ENCODE assay signal across 10 cellular contexts in the genomic region with DNA sequence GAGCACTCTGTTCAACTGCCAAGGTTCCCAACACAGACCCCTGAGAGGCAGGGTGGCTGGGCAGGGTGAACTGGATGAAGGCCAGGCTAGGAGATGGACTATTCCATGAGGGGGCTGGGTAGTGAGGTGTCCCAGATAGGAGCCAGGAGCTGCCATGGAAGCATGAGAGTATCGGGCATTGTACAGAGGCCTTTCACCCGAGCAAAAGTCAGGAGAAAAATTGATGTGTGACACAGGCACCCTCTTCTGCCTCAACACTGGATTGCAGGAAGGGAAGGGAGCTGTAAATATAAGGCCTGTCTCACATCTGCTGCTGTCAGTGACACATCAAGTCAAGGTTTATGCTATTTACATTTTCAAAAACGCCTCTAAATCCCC.
DNase-seq lines count a peak whose midpoint lies in the region; ATAC-seq and TF ChIP-seq lines count a peak whose summit lies in the region.
"Had no signal": no experiment of that assay in that cellular context is flagged by ENCODE, and none has a peak within 500 bp of the region (broad histone marks: within the 10 kb centered on the region; RNA-seq: fewer than 3 reads in every experiment).

No MANE protein-coding gene starts in this region.

- whole genome bisulfite sequencing in liver: 46% methylated on average over 3 of the region's 3 CpGs

- H3K4me3 Mint-ChIP-seq in activated CD8-positive, alpha-beta memory T cell treated with anti-CD3 and anti-CD28 coated beads, Interleukin-2, amount 10 ng/mL, durations not matched to agents 7 days and 5 days: no peak overlapping the region
- no peak overlapping the region for H3K4me3 Mint-ChIP-seq in chondrocyte (ENCODE audit: unreplicated experiment)
- no peak overlapping the region for H3K4me3 Mint-ChIP-seq in stimulated activated naive B cell treated with anti-CD40 and anti-IgM and Interleukin-4, amounts not matched to agents 10 μg/mL and 1 μg/mL and 100 μg/mL, for 72 hours
- H3K4me3 Mint-ChIP-seq: naive B cell had no signal

- DNase-seq in activated CD8-positive, alpha-beta memory T cell treated with anti-CD3 and anti-CD28 coated beads, Interleukin-2, amount 10 ng/mL, durations not matched to agents 7 days and 5 days: no peak
- no peak for DNase-seq in activated CD8-positive, alpha-beta memory T cell treated with anti-CD3 and anti-CD28 coated beads for 24 hours
- DNase-seq in chondrocyte (ENCODE audit: low spot score): no peak
- no peak for DNase-seq in vagina (ENCODE audit: extremely low spot score in 2 of 2)
- DNase-seq in inferior parietal cortex (ENCODE audit: extremely low spot score): no peak
- DNase-seq in stimulated activated naive B cell treated with anti-CD40 and anti-IgM and Interleukin-4, amounts not matched to agents 10 μg/mL and 1 μg/mL and 100 μg/mL, for 72 hours: no peak

- no peaks in the 10 kb centered on the region for H3K4me1 Mint-ChIP-seq in activated CD8-positive, alpha-beta memory T cell treated with anti-CD3 and anti-CD28 coated beads, Interleukin-2, amount 10 ng/mL, durations not matched to agents 7 days and 5 days
- H3K4me1 Mint-ChIP-seq in chondrocyte (ENCODE audit: low read depth): peaks cover 51% of the 10 kb centered on the region
- H3K4me1 Mint-ChIP-seq in stimulated activated naive B cell treated with anti-CD40 and anti-IgM and Interleukin-4, amounts not matched to agents 10 μg/mL and 1 μg/mL and 100 μg/mL, for 72 hours: peaks cover 20 to 26% of the 10 kb centered on the region in 2 donors

- no peaks in the 10 kb centered on the region for H3K27me3 ChIP-seq in liver (ENCODE audit: control insufficient read depth in 4 of 4, insufficient read depth in 4 of 4, low read length in 3 of 4)
- H3K27me3 ChIP-seq in vagina: no peaks in the 10 kb centered on the region
- H3K27me3 ChIP-seq: BLaER1 treated with 17β-estradiol and CSF1 and Interleukin-3, amounts not matched to agents 10 nM and 100 nM had no signal

- peak; percentile 66 to 67 for TF ChIP-seq RAD21 in liver (IDR thresholded peaks at IDR 0.05)

- no peak overlapping the region for H3K9ac ChIP-seq in liver (ENCODE audit: low read depth in 1 of 2, low read length in 2 of 2)

- no peak for TF ChIP-seq POLR2A in vagina (IDR thresholded peaks at IDR 0.05)

- peaks cover 20% of the 10 kb centered on the region for H3K36me3 Mint-ChIP-seq in activated CD8-positive, alpha-beta memory T cell treated with anti-CD3 and anti-CD28 coated beads, Interleukin-2, amount 10 ng/mL, durations not matched to agents 7 days and 5 days
- peaks cover 14% of the 10 kb centered on the region for H3K36me3 Mint-ChIP-seq in chondrocyte (ENCODE audit: low read depth)
- peaks cover 38 to 59% of the 10 kb centered on the region in 2 donors for H3K36me3 Mint-ChIP-seq in stimulated activated naive B cell treated with anti-CD40 and anti-IgM and Interleukin-4, amounts not matched to agents 10 μg/mL and 1 μg/mL and 100 μg/mL, for 72 hours

- no peak for TF ChIP-seq CTCF in chondrocyte (IDR thresholded peaks at IDR 0.05)
- TF ChIP-seq CTCF in liver (IDR thresholded peaks at IDR 0.05; ENCODE audit: low read depth, low read length, missing input control): peak; percentile 37
- TF ChIP-seq CTCF in vagina (IDR thresholded peaks at IDR 0.05): peak in 1 of 3 experiments; percentile 25

- H3K9me3 ChIP-seq in liver (ENCODE audit: control insufficient read depth in 4 of 4, low read length in 3 of 4) (no peaks in the 10 kb centered on the region), vagina (no peaks in the 10 kb centered on the region)
- H3K9me3 ChIP-seq: BLaER1 treated with 17β-estradiol and CSF1 and Interleukin-3, amounts not matched to agents 10 nM and 100 nM had no signal

- H3K4me1 ChIP-seq in liver (ENCODE audit: control insufficient read depth in 4 of 4, insufficient read depth in 4 of 4, low read length in 3 of 4) (peaks cover 0 to 13% (median 11%) of the 10 kb centered on the region in 4 donors), vagina (peaks cover 45% of the 10 kb centered on the region)

- H3K4me3 ChIP-seq in liver (ENCODE audit: low read depth in 1 of 3, low read length in 3 of 3): no peak overlapping the region
- no peak overlapping the region for H3K4me3 ChIP-seq in vagina
- H3K4me3 ChIP-seq: BLaER1 treated with 17β-estradiol and CSF1 and Interleukin-3, amounts not matched to agents 10 nM and 100 nM had no signal

- CTCF ChIA-PET in activated CD8-positive, alpha-beta memory T cell treated with anti-CD3 and anti-CD28 coated beads, Interleukin-2, amount 10 ng/mL, durations not matched to agents 7 days and 5 days (lab: Charles Lee): interaction anchor here (0.6 to 4.3 kb wide), 21 partner anchors 10 to 630 kb away, joined by 3 to 29 read pairs (median 5); a partner anchor contains a TSS

- H3K27ac ChIP-seq in liver (ENCODE audit: low read depth in 1 of 2, low read length in 2 of 2) (peak overlapping the region; percentile 15 to 73), vagina (peak overlapping the region; percentile 71)

- H3K36me3 ChIP-seq in liver (ENCODE audit: control insufficient read depth in 4 of 4, insufficient read depth in 3 of 4, low read depth in 1 of 4, low read length in 3 of 4): peaks cover 11 to 41% (median 23%) of the 10 kb centered on the region in 4 donors
- H3K36me3 ChIP-seq in vagina: peaks cover 0 to 30% of the 10 kb centered on the region in 2 donors

- H3K27ac Mint-ChIP-seq in activated CD8-positive, alpha-beta memory T cell treated with anti-CD3 and anti-CD28 coated beads, Interleukin-2, amount 10 ng/mL, durations not matched to agents 7 days and 5 days: peak overlapping the region; percentile 57
- H3K27ac Mint-ChIP-seq in chondrocyte (ENCODE audit: unreplicated experiment): peak overlapping the region; percentile 74
- H3K27ac Mint-ChIP-seq in stimulated activated naive B cell treated with anti-CD40 and anti-IgM and Interleukin-4, amounts not matched to agents 10 μg/mL and 1 μg/mL and 100 μg/mL, for 72 hours: no peak overlapping the region
- H3K27ac Mint-ChIP-seq: naive B cell had no signal

- no peak for ATAC-seq in activated CD8-positive, alpha-beta memory T cell treated with anti-CD3 and anti-CD28 coated beads, Interleukin-2, amount 10 ng/mL, durations not matched to agents 7 days and 5 days
- ATAC-seq in HG03342 (IDR thresholded peaks at IDR 0.05; ENCODE audit: unreplicated experiment): no peak
- no peak for ATAC-seq in stimulated activated naive B cell treated with anti-CD40 and anti-IgM and Interleukin-4, amounts not matched to agents 10 μg/mL and 1 μg/mL and 100 μg/mL, for 72 hours (replicated peaks)

- intact Hi-C loops in vagina (cut with DNase I): loop anchor here (10.0 kb wide), 2 partner anchors 79 to 129 kb away; a partner anchor contains a TSS

- H3K27me3 Mint-ChIP-seq in activated CD8-positive, alpha-beta memory T cell treated with anti-CD3 and anti-CD28 coated beads, Interleukin-2, amount 10 ng/mL, durations not matched to agents 7 days and 5 days: no peaks in the 10 kb centered on the region
- no peaks in the 10 kb centered on the region for H3K27me3 Mint-ChIP-seq in chondrocyte (ENCODE audit: low read depth)
- no peaks in the 10 kb centered on the region for H3K27me3 Mint-ChIP-seq in stimulated activated naive B cell treated with anti-CD40 and anti-IgM and Interleukin-4, amounts not matched to agents 10 μg/mL and 1 μg/mL and 100 μg/mL, for 72 hours
- H3K27me3 Mint-ChIP-seq: naive B cell had no signal

- H3K9me3 Mint-ChIP-seq in activated CD8-positive, alpha-beta memory T cell treated with anti-CD3 and anti-CD28 coated beads, Interleukin-2, amount 10 ng/mL, durations not matched to agents 7 days and 5 days (ENCODE audit: low read depth): no peaks in the 10 kb centered on the region
- H3K9me3 Mint-ChIP-seq in chondrocyte (ENCODE audit: low read depth): no peaks in the 10 kb centered on the region
- H3K9me3 Mint-ChIP-seq in stimulated activated naive B cell treated with anti-CD40 and anti-IgM and Interleukin-4, amounts not matched to agents 10 μg/mL and 1 μg/mL and 100 μg/mL, for 72 hours: no peaks in the 10 kb centered on the region

TF ChIP-seq in liver, 16 proteins besides CTCF, POLR2A, EP300 and RAD21:
- TF ChIP-seq RXRA (IDR thresholded peaks at IDR 0.05): peak in 1 of 2 donors; percentile 29
- TF ChIP-seq GABPA (IDR thresholded peaks at IDR 0.05 in 1 of 2, conservative IDR thresholded peaks at IDR 0.05 in 1 of 2): no peak
TF ChIP-seq in liver: peak in this region for 1.
